ENCODE assay signal across 22 cellular contexts in genomic region chr10:45386657-45387056, GRCh38. TPM values are rescaled to one million over a fixed set of nuclear protein-coding genes. Genes with fewer than 3 reads are reported as not detected.
DNase-seq lines count a peak whose midpoint lies in the region; ATAC-seq and TF ChIP-seq lines count a peak whose summit lies in the region.
"Had no signal": no experiment of that assay in that cellular context is flagged by ENCODE, and none has a peak within 500 bp of the region (broad histone marks: within the 10 kb centered on the region; RNA-seq: fewer than 3 reads in every experiment).

No MANE protein-coding gene starts in this region.

- H3K9me3 ChIP-seq in PC-3 (ENCODE audit: low read length) (no peaks in the 10 kb centered on the region), mammary epithelial cell (replicated peaks; ENCODE audit: insufficient read depth, low read length) (no peaks in the 10 kb centered on the region), adrenal gland (replicated peaks in 1 of 3) (no peaks in the 10 kb centered on the region)
- H3K9me3 ChIP-seq: BE2C had no signal

- H3K27ac ChIP-seq in PC-3 (ENCODE audit: low read length) = no peak overlapping the region
- H3K27ac ChIP-seq in mammary epithelial cell (ENCODE audit: insufficient read depth, low read depth, low read length) = no peak overlapping the region
- H3K27ac ChIP-seq in foreskin keratinocyte = no peak overlapping the region
- no peak overlapping the region for H3K27ac ChIP-seq in adrenal gland

- no peak overlapping the region for H3K4me3 ChIP-seq in PC-3 (ENCODE audit: low read length)
- no peak overlapping the region for H3K4me3 ChIP-seq in mammary epithelial cell (replicated peaks in 1 of 3; ENCODE audit: insufficient read depth in 1 of 3, low read depth in 2 of 3, low read length in 3 of 3)
- H3K4me3 ChIP-seq in adrenal gland = no peak overlapping the region
- H3K4me3 ChIP-seq: GM12878 had no signal

- H3K27me3 ChIP-seq in PC-3 (ENCODE audit: low read length) = peaks cover 18% of the 10 kb centered on the region
- H3K27me3 ChIP-seq in mammary epithelial cell (ENCODE audit: insufficient read depth, low read length) = peaks cover under 1% of the 10 kb centered on the region
- no peaks in the 10 kb centered on the region for H3K27me3 ChIP-seq in foreskin keratinocyte
- peaks cover 3% of the 10 kb centered on the region for H3K27me3 ChIP-seq in adrenal gland

- CTCF ChIA-PET in PC-3 (lab: Charles Lee) = interaction anchor here (0.7 kb wide), 1 partner anchor 196 kb away, joined by 3 read pairs; no protein-coding TSS in a partner anchor
- CTCF ChIA-PET in mammary epithelial cell (lab: Charles Lee; ENCODE audit: low non-redundant PET) = no interaction called here

- H3K4me1 ChIP-seq in PC-3 (ENCODE audit: insufficient read depth, low read length) (no peaks in the 10 kb centered on the region), mammary epithelial cell (ENCODE audit: insufficient read depth, low read length) (no peaks in the 10 kb centered on the region), foreskin keratinocyte (no peaks in the 10 kb centered on the region), adrenal gland (replicated peaks in 1 of 2) (no peaks in the 10 kb centered on the region)
- H3K4me1 ChIP-seq: BE2C had no signal

- POLR2A ChIA-PET in PC-3 (lab: Charles Lee; ENCODE audit: unreplicated experiment) = no interaction called here

- H4K20me1 ChIP-seq in PC-3 (ENCODE audit: low read length) (no peaks in the 10 kb centered on the region), mammary epithelial cell (ENCODE audit: insufficient read depth, low read length) (no peaks in the 10 kb centered on the region)

- ATAC-seq in PC-3 (no peak; the same call in 1 of the 2 replicates), foreskin keratinocyte (peak; percentile 20), sciatic nerve (no peak)
- ATAC-seq: GM12878, HCT116, HepG2 had no signal

- TF ChIP-seq CTCF in PC-3 (conservative IDR thresholded peaks at IDR 0.05; ENCODE audit: low read depth, low read length) (no peak), mammary epithelial cell (conservative IDR thresholded peaks at IDR 0.05 in 1 of 2, IDR thresholded peaks at IDR 0.05 in 1 of 2; ENCODE audit: extremely low read depth in 1 of 2, insufficient read depth in 1 of 2, low read depth in 1 of 2, low read length in 2 of 2) (no peak), foreskin keratinocyte (conservative IDR thresholded peaks at IDR 0.05) (no peak), adrenal gland (IDR thresholded peaks at IDR 0.05) (no peak)

- BruUV-seq in PC-3 (replicated peaks; lab: Mats Ljungman, UMichigan) (no TSS peak), mammary epithelial cell (replicated peaks; lab: Mats Ljungman, UMichigan) (no TSS peak)

- no peak for TF ChIP-seq POLR2A in adrenal gland (IDR thresholded peaks at IDR 0.05)

- peak; percentile 39 for DNase-seq in PC-3
- DNase-seq in mammary epithelial cell = peak; percentile 21
- no peak for DNase-seq in foreskin keratinocyte
- no peak for DNase-seq in NCI-H1694 treated with DMSO at 0.1 percent for 48 hours (lab: John Stamatoyannopoulos, UW)
- DNase-seq in adrenal gland = no peak
- DNase-seq in sciatic nerve (ENCODE audit: low spot score) = no peak
- DNase-seq: BE2C; C1 segment of cervical spinal cord; CD4-positive, CD25-positive, alpha-beta regulatory T cell; CD8-positive, alpha-beta memory T cell; COR-L47; DMS 273 treated with DMSO at 0.1 percent for 48 hours; DMS53; DND-41; EL; GOT3; H7; HFFc6 had no signal

- no peaks in the 10 kb centered on the region for H3K36me3 ChIP-seq in PC-3 (ENCODE audit: low read depth, low read length)
- no peaks in the 10 kb centered on the region for H3K36me3 ChIP-seq in mammary epithelial cell (ENCODE audit: insufficient read depth, low read length)
- H3K36me3 ChIP-seq in adrenal gland (replicated peaks in 1 of 2) = no peaks in the 10 kb centered on the region
- H3K36me3 ChIP-seq: BE2C had no signal

- dilution Hi-C loops in mammary epithelial cell (cut with HindIII; ENCODE audit: low sequenced_read_pairs) = no loop called here

- no peak overlapping the region for H3K9ac ChIP-seq in PC-3 (ENCODE audit: low read length)
- H3K9ac ChIP-seq in mammary epithelial cell (ENCODE audit: insufficient read depth, low read length) = no peak overlapping the region

- no peaks in the 10 kb centered on the region for H3K9me2 ChIP-seq in PC-3 (replicated peaks; ENCODE audit: low read length)

- H3K4me2 ChIP-seq in PC-3 (ENCODE audit: low read length) (no peak overlapping the region), mammary epithelial cell (ENCODE audit: insufficient read depth, low read depth, low read length) (no peak overlapping the region)

- intact Hi-C loops in PC-3 (cut with micrococcal nuclease) = no loop called here
- intact Hi-C loops in mammary epithelial cell (cut with micrococcal nuclease) = no loop called here
- intact Hi-C loops in adrenal gland (cut with DNase I) = no loop called here
- intact Hi-C loops in sciatic nerve (cut with DNase I) = no loop called here

- H3F3A ChIP-seq in PC-3 (ENCODE audit: low read length, unreplicated experiment) = no peaks in the 10 kb centered on the region

- 57% methylated on average over 5 of the region's 5 CpGs for WGBS in mammary epithelial cell (ENCODE audit: low coverage, missing lambda C conversion rate)
- 74 to 85% (median 80%) methylated on average over 5 of the region's 5 CpGs for WGBS in adrenal gland, 4 donors

- in situ Hi-C loops in mammary epithelial cell (cut with MboI; ENCODE audit: low sequenced_read_pairs in 2 of 2) = no loop called here

- H3K79me2 ChIP-seq in PC-3 (ENCODE audit: low read length) (no peaks in the 10 kb centered on the region), mammary epithelial cell (ENCODE audit: insufficient read depth, low read length) (no peaks in the 10 kb centered on the region)

- no peak overlapping the region for H2AFZ ChIP-seq in PC-3 (ENCODE audit: low read length)
- no peak overlapping the region for H2AFZ ChIP-seq in mammary epithelial cell (ENCODE audit: low read depth, low read length)

RNA-seq across cellular contexts. Expression of gene ALOX5, which starts 12.6 kb away (rescaled TPM):
- total RNA-seq in PC-3 (2014; rRNA removed) (0.11 and 0.92 TPM in 2 replicates), mammary epithelial cell (under 1 TPM; 0.12 to 0.17 TPM), foreskin keratinocyte (not detected in 2 replicates), adrenal gland (10 to 100 TPM in 7 of 8 donors, 1 to 10 TPM in 1; 8.8 to 60.0 (median 30.9) TPM), sciatic nerve (33.7 TPM)
- polyA plus RNA-seq in mammary epithelial cell (not detected), foreskin keratinocyte (not detected in 2 replicates), adrenal gland (10 to 100 TPM in 2 of 3 donors, 1 to 10 TPM in 1; 4.4 to 18.3 (median 15.1) TPM)
- polyA minus RNA-seq in mammary epithelial cell = not detected
- total RNA-seq: G401, HepG2, HFFc6 had no signal

Comparison
In these comparisons a context has a peak if more than half of its experiments do, and no peak if none do; other contexts are left out.
1. DNase-seq: peak in PC-3 (single experiment) and mammary epithelial cell (single experiment); none in foreskin keratinocyte (0 of 2), NCI-H1694 treated with DMSO at 0.1 percent for 48 hours (single experiment), adrenal gland (0 of 7) and sciatic nerve (single experiment).